In the genomic region with DNA sequence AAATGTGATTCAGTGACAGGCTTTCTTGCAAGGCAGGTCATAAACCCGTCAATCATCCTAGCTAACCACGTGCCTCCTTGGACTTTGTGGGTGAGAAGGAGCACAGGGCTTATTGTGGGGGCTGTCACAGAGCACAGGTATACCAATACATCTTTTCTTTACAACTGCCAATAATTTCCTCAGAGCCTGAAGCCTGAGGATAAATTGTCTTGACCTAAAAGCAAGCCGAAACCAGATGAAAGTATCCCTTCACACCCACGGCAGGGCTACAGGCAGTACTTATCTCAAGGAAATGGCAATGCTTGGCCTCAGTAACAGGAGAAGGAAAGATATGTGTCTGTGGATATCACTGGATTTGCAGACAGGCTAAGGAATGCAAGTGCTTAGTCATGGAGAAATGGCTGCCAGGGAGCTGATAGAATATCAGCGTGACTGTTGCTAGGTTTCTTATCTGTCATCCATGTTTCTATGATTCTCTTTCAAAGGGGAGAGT, we compare ENCODE assay signal across 9 cellular contexts.
DNase-seq lines count a peak whose midpoint lies in the region; ATAC-seq, FAIRE-seq and TF ChIP-seq lines count a peak whose summit lies in the region.
"Had no signal": no experiment of that assay in that cellular context is flagged by ENCODE, and none has a peak within 500 bp of the region (broad histone marks: within the 10 kb centered on the region; RNA-seq: fewer than 3 reads in every experiment).

No MANE protein-coding gene starts in this region.

- 21 to 44% (median 36%) methylated on average over 5 of the region's 5 CpGs for WGBS in small intestine, 3 donors

- no peak overlapping the region for H3K4me3 Mint-ChIP-seq in activated CD4-positive, alpha-beta T cell treated with anti-CD3 and anti-CD28 coated beads for 36 hours
- no peak overlapping the region for H3K4me3 Mint-ChIP-seq in activated CD4-positive, alpha-beta T cell treated with anti-CD3 and anti-CD28 coated beads, Interleukin-2, amount 10 ng/mL, durations not matched to agents 24 days and 14 days

- no peak for TF ChIP-seq POLR2A in HCT116 (IDR thresholded peaks at IDR 0.05; ENCODE audit: borderline replicate concordance, extremely low read depth, insufficient read depth, insufficient read length)

- H4K20me1 ChIP-seq in HCT116 (ENCODE audit: insufficient read depth) = no peaks in the 10 kb centered on the region

- H3K9me3 Mint-ChIP-seq in activated CD4-positive, alpha-beta T cell treated with anti-CD3 and anti-CD28 coated beads for 36 hours (ENCODE audit: low read depth) = no peaks in the 10 kb centered on the region
- H3K9me3 Mint-ChIP-seq in activated CD4-positive, alpha-beta T cell treated with anti-CD3 and anti-CD28 coated beads, Interleukin-2, amount 10 ng/mL, durations not matched to agents 24 days and 14 days = no peaks in the 10 kb centered on the region

- no peak overlapping the region for H3K27ac Mint-ChIP-seq in activated CD4-positive, alpha-beta T cell treated with anti-CD3 and anti-CD28 coated beads for 36 hours
- H3K27ac Mint-ChIP-seq in activated CD4-positive, alpha-beta T cell treated with anti-CD3 and anti-CD28 coated beads, Interleukin-2, amount 10 ng/mL, durations not matched to agents 24 days and 14 days = no peak overlapping the region

- H3K36me3 ChIP-seq in HCT116 (ENCODE audit: control insufficient read depth in 1 of 2, insufficient read depth in 2 of 2, low read length in 2 of 2) (no peaks in the 10 kb centered on the region), adipocyte (ENCODE audit: control insufficient read depth, insufficient read depth, low read length, severe bottlenecking) (no peaks in the 10 kb centered on the region), small intestine (ENCODE audit: control insufficient read depth in 2 of 2, insufficient read depth in 2 of 2, low read length in 2 of 2) (no peaks in the 10 kb centered on the region)

- H3K27ac ChIP-seq in HCT116 (ENCODE audit: low read depth, low read length) (no peak overlapping the region), small intestine (ENCODE audit: low read depth in 1 of 2, low read length in 1 of 2) (no peak overlapping the region)

- RAD21 ChIA-PET in HCT116 (lab: Charles Lee; ENCODE audit: low non-redundant PET in 1 of 2, low total read pairs in 2 of 2, uncharacterized antibody in 2 of 2, unreplicated experiment in 2 of 2) = no interaction called here

- H3K79me2 ChIP-seq in HCT116 (ENCODE audit: insufficient read depth, low read length) = no peaks in the 10 kb centered on the region

- TF ChIP-seq CTCF in HCT116 (IDR thresholded peaks at IDR 0.05 in 2 of 3, conservative IDR thresholded peaks at IDR 0.05 in 1 of 3; ENCODE audit: borderline replicate concordance in 1 of 3, insufficient read depth in 1 of 3, low read depth in 2 of 3, low read length in 2 of 3) = no peak

- peaks cover 2% of the 10 kb centered on the region for H3K4me1 Mint-ChIP-seq in activated CD4-positive, alpha-beta T cell treated with anti-CD3 and anti-CD28 coated beads for 36 hours
- H3K4me1 Mint-ChIP-seq in activated CD4-positive, alpha-beta T cell treated with anti-CD3 and anti-CD28 coated beads, Interleukin-2, amount 10 ng/mL, durations not matched to agents 24 days and 14 days = no peaks in the 10 kb centered on the region

- H3K36me3 Mint-ChIP-seq in activated CD4-positive, alpha-beta T cell treated with anti-CD3 and anti-CD28 coated beads for 36 hours (ENCODE audit: low read depth) = no peaks in the 10 kb centered on the region
- no peaks in the 10 kb centered on the region for H3K36me3 Mint-ChIP-seq in activated CD4-positive, alpha-beta T cell treated with anti-CD3 and anti-CD28 coated beads, Interleukin-2, amount 10 ng/mL, durations not matched to agents 24 days and 14 days (ENCODE audit: low read depth)

- H3K4me3 ChIP-seq in HCT116 (replicated peaks in 1 of 2; ENCODE audit: low read depth in 1 of 2, low read length in 2 of 2) (no peak overlapping the region), adipocyte (ENCODE audit: low read length) (peak overlapping the region; percentile 27), small intestine (ENCODE audit: low read depth in 1 of 2, low read length in 2 of 2) (no peak overlapping the region)

- CTCF ChIA-PET in HCT116 (lab: Charles Lee) = no interaction called here
- CTCF ChIA-PET in activated CD4-positive, alpha-beta T cell treated with anti-CD3 and anti-CD28 coated beads for 36 hours (lab: Charles Lee) = interaction anchor here (1.1 kb wide), 1 partner anchor 14 kb away, joined by 3 read pairs; no protein-coding TSS in a partner anchor

- no peak for TF ChIP-seq RAD21 in HCT116 (IDR thresholded peaks at IDR 0.05; ENCODE audit: low read depth)

- no peaks in the 10 kb centered on the region for H3K27me3 ChIP-seq in HCT116 (ENCODE audit: insufficient read depth, low read length)
- no peaks in the 10 kb centered on the region for H3K27me3 ChIP-seq in adipocyte (replicated peaks; ENCODE audit: control insufficient read depth, insufficient read depth, low read length)
- no peaks in the 10 kb centered on the region for H3K27me3 ChIP-seq in small intestine (ENCODE audit: control insufficient read depth in 2 of 2, insufficient read depth in 2 of 2, low read length in 2 of 2)

- H3K27me3 Mint-ChIP-seq in activated CD4-positive, alpha-beta T cell treated with anti-CD3 and anti-CD28 coated beads for 36 hours = peaks cover 2% of the 10 kb centered on the region
- H3K27me3 Mint-ChIP-seq in activated CD4-positive, alpha-beta T cell treated with anti-CD3 and anti-CD28 coated beads, Interleukin-2, amount 10 ng/mL, durations not matched to agents 24 days and 14 days = peaks cover 2% of the 10 kb centered on the region

- FAIRE-seq in small intestine (lab: Jason Lieb, UNC) = no peak
- FAIRE-seq: colon had no signal

- intact Hi-C loops in HCT116 (cut with micrococcal nuclease) (no loop called here), left ventricle myocardium superior (cut with micrococcal nuclease) (no loop called here)
- intact Hi-C loops in activated CD4-positive, alpha-beta T cell treated with anti-CD3 and anti-CD28 coated beads for 36 hours (cut with DNase I, micrococcal nuclease) = no loop called here
- intact Hi-C loops in activated CD4-positive, alpha-beta T cell treated with anti-CD3 and anti-CD28 coated beads, Interleukin-2, amount 10 ng/mL, durations not matched to agents 24 days and 14 days (cut with micrococcal nuclease) = no loop called here

- peak overlapping the region; percentile 55 for H2AFZ ChIP-seq in HCT116 (ENCODE audit: low read depth, low read length, poor library complexity, severe bottlenecking)

- POLR2A ChIA-PET in HCT116 (lab: Charles Lee) = no interaction called here
- POLR2A ChIA-PET in activated CD4-positive, alpha-beta T cell treated with anti-CD3 and anti-CD28 coated beads for 36 hours (lab: Charles Lee) = no interaction called here

- no TSS peak for BruUV-seq in HCT116 (replicated peaks; lab: Mats Ljungman, UMichigan)

- H3K9me3 ChIP-seq in HCT116 (ENCODE audit: control insufficient read depth in 1 of 2, insufficient read depth in 1 of 2, low read depth in 1 of 2, low read length in 2 of 2) (no peaks in the 10 kb centered on the region), adipocyte (ENCODE audit: control insufficient read depth, low read length) (no peaks in the 10 kb centered on the region), small intestine (ENCODE audit: control insufficient read depth, low read depth) (no peaks in the 10 kb centered on the region)

- no peak for ATAC-seq in HCT116
- peak; percentile 77 for ATAC-seq in left ventricle myocardium superior
- ATAC-seq in activated CD4-positive, alpha-beta T cell treated with anti-CD3 and anti-CD28 coated beads for 36 hours = no peak

- DNase-seq in HCT116 (ENCODE audit: low read depth, low spot score) (no peak), adipocyte (ENCODE audit: low read depth) (peak; percentile 90), left ventricle myocardium superior (no peak), small intestine (peak; percentile 34), NCI-H526 treated with DMSO at 0.1 percent for 48 hours (lab: John Stamatoyannopoulos, UW) (no peak)
- DNase-seq in activated CD4-positive, alpha-beta T cell treated with anti-CD3 and anti-CD28 coated beads for 36 hours = no peak
- DNase-seq in activated T-cell treated with anti-CD3 and anti-CD28 coated beads, Interleukin-2, amount 50 U/mL, for 48 hours = no peak
- no peak for DNase-seq in activated CD4-positive, alpha-beta T cell treated with anti-CD3 and anti-CD28 coated beads, Interleukin-2, amount 10 ng/mL, durations not matched to agents 24 days and 14 days

- no peak overlapping the region for H3K9ac ChIP-seq in HCT116 (ENCODE audit: low read length)
- H3K9ac ChIP-seq in adipocyte (ENCODE audit: low read length) = peak overlapping the region; percentile 68

- peaks cover 0 to 26% of the 10 kb centered on the region in 2 experiments; a peak in 2 of 4 replicates for H3K4me1 ChIP-seq in HCT116 (ENCODE audit: control insufficient read depth in 1 of 2, insufficient read depth in 2 of 2, low read length in 2 of 2)
- H3K4me1 ChIP-seq in adipocyte (ENCODE audit: control insufficient read depth, insufficient read depth, low read length) = peaks cover 60% of the 10 kb centered on the region
- H3K4me1 ChIP-seq in small intestine (ENCODE audit: control insufficient read depth in 2 of 2, insufficient read depth in 1 of 2, low read depth in 1 of 2, low read length in 1 of 2) = peaks cover 0 to 4% of the 10 kb centered on the region in 2 donors

- H3K9me2 ChIP-seq in HCT116 (ENCODE audit: insufficient read depth) = no peaks in the 10 kb centered on the region

- no peak overlapping the region for H3K4me2 ChIP-seq in HCT116 (ENCODE audit: low read length)

TF ChIP-seq in HCT116, 20 proteins besides CTCF, POLR2A, EP300 and RAD21:
- TF ChIP-seq POLR2AphosphoS5 (IDR thresholded peaks at IDR 0.05; ENCODE audit: low read depth, low read length) = no peak
- no peak for TF ChIP-seq EZH2 (IDR thresholded peaks at IDR 0.05)
- TF ChIP-seq, protein P1, sequence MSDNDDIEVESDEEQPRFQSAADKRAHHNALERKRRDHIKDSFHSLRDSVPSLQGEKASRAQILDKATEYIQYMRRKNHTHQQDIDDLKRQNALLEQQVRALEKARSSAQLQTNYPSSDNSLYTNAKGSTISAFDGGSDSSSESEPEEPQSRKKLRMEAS (IDR thresholded peaks at IDR 0.05) = no peak
- no peak for TF ChIP-seq CBX3 (IDR thresholded peaks at IDR 0.05; ENCODE audit: low read depth)
- TF ChIP-seq ZNF274 (IDR thresholded peaks at IDR 0.05; ENCODE audit: low read depth, low read length) = no peak
- TF ChIP-seq SP1 (IDR thresholded peaks at IDR 0.05; ENCODE audit: low read depth) = no peak
- no peak for TF ChIP-seq SIN3A (IDR thresholded peaks at IDR 0.05; ENCODE audit: low read depth)
- no peak for TF ChIP-seq CEBPB (IDR thresholded peaks at IDR 0.05; ENCODE audit: low read depth)
- TF ChIP-seq YY1 (IDR thresholded peaks at IDR 0.05; ENCODE audit: extremely low read depth, insufficient replicate concordance, low read depth, low read length) = no peak
- no peak for TF ChIP-seq TCF7L2 (IDR thresholded peaks at IDR 0.05; ENCODE audit: borderline replicate concordance, extremely low read depth, insufficient read depth, insufficient read length)

Comparison
In these comparisons a context has a peak if more than half of its experiments do, and no peak if none do; other contexts are left out.
1. DNase-seq: peak in adipocyte (single experiment) and small intestine (single experiment); none in HCT116 (single experiment), left ventricle myocardium superior (single experiment), activated CD4-positive, alpha-beta T cell treated with anti-CD3 and anti-CD28 coated beads for 36 hours (single experiment), activated T-cell treated with anti-CD3 and anti-CD28 coated beads, Interleukin-2, amount 50 U/mL, for 48 hours (0 of 2), activated CD4-positive, alpha-beta T cell treated with anti-CD3 and anti-CD28 coated beads, Interleukin-2, amount 10 ng/mL, durations not matched to agents 24 days and 14 days (single experiment) and NCI-H526 treated with DMSO at 0.1 percent for 48 hours (single experiment).